14 cellular contexts compared by ENCODE assay signal in genomic region chr3:52502808-52503350, GRCh38. TPM values are rescaled to one million over a fixed set of nuclear protein-coding genes. Genes with fewer than 3 reads are reported as not detected.
DNase-seq lines count a peak whose midpoint lies in the region; ATAC-seq, FAIRE-seq and TF ChIP-seq lines count a peak whose summit lies in the region.
"Had no signal": no experiment of that assay in that cellular context is flagged by ENCODE, and none has a peak within 500 bp of the region (broad histone marks: within the 10 kb centered on the region; RNA-seq: fewer than 3 reads in every experiment).

No MANE protein-coding gene starts in this region.

- H3K9me2 ChIP-seq in hepatocyte (replicated peaks; ENCODE audit: insufficient read depth), result no peaks in the 10 kb centered on the region

- no peak overlapping the region for H4K91ac ChIP-seq in IMR-90 (ENCODE audit: insufficient read depth, low read depth, low read length)

- H3K9me3 ChIP-seq in HepG2 (ENCODE audit: low read length) (no peaks in the 10 kb centered on the region), right lobe of liver (no peaks in the 10 kb centered on the region), IMR-90 (ENCODE audit: control insufficient read depth, insufficient read depth, low read length) (no peaks in the 10 kb centered on the region), iPS-15b (ENCODE audit: control insufficient read depth, insufficient read depth, low read length) (no peaks in the 10 kb centered on the region), hepatocyte (ENCODE audit: low read depth) (no peaks in the 10 kb centered on the region)
- H3K9me3 ChIP-seq: Caco-2 had no signal

- 20% methylated on average over 1 of the region's 11 CpGs for WGBS in HepG2 (ENCODE audit: low lambda C conversion rate)
- WGBS in right lobe of liver (ENCODE audit: insufficient coverage, low coverage, low lambda C conversion rate, missing lambda C conversion rate), result no CpG with 5 or more reads among the region's 11 CpGs
- 82% methylated on average over 6 of the region's 11 CpGs; no CpG with 5 or more reads in 1 of the 2 experiments for WGBS in IMR-90 (ENCODE audit: extremely low coverage in 2 of 2, insufficient read length in 1 of 2), 2 experiments
- 92% methylated on average over 11 of the region's 11 CpGs for WGBS in hepatocyte (ENCODE audit: low lambda C conversion rate, missing lambda C conversion rate)

- dilution Hi-C loops in IMR-90 (cut with HindIII; ENCODE audit: low sequenced_read_pairs, unreplicated experiment), result no loop called here

- no peaks in the 10 kb centered on the region for H4K20me1 ChIP-seq in HepG2 (ENCODE audit: insufficient read depth, low read length)
- H4K20me1 ChIP-seq in IMR-90 (ENCODE audit: insufficient read depth, low read length), result no peaks in the 10 kb centered on the region; the same call in 1 of the 2 replicates
- H4K20me1 ChIP-seq in hepatocyte (ENCODE audit: insufficient read depth, poor library complexity, severe bottlenecking), result no peaks in the 10 kb centered on the region

- H3K79me1 ChIP-seq in IMR-90 (ENCODE audit: low read depth in 1 of 2, low read length in 2 of 2), result no peaks in the 10 kb centered on the region

- H3K18ac ChIP-seq in IMR-90 (ENCODE audit: low read depth, low read length), result no peak overlapping the region

- no peak overlapping the region for H2AK5ac ChIP-seq in IMR-90 (ENCODE audit: low read depth, low read length)

- peaks cover 7% of the 10 kb centered on the region; the same call in 1 of the 2 replicates for H3K9me1 ChIP-seq in IMR-90 (ENCODE audit: insufficient read depth, low read length)

- TF ChIP-seq POLR2A in HepG2 (IDR thresholded peaks at IDR 0.05; ENCODE audit: insufficient read depth in 1 of 2, low read depth in 2 of 2, low read length in 2 of 2), result no peak
- no peak for TF ChIP-seq POLR2A in right lobe of liver (IDR thresholded peaks at IDR 0.05)
- TF ChIP-seq POLR2A in IMR-90 (IDR thresholded peaks at IDR 0.05; ENCODE audit: low read depth, low read length), result no peak

- BruUV-seq in HepG2 (replicated peaks; lab: Mats Ljungman, UMichigan), result no TSS peak
- BruUV-seq in IMR-90 (replicated peaks; lab: Mats Ljungman, UMichigan), result no TSS peak

- CTCF ChIA-PET in HepG2 (lab: Yijun Ruan, JAX; ENCODE audit: low intra/inter-chr PET ratio, low total read pairs), result no interaction called here
- CTCF ChIA-PET in IMR-90 (lab: Yijun Ruan, JAX), result no interaction called here

- no peak overlapping the region for H2AK9ac ChIP-seq in IMR-90 (replicated peaks; ENCODE audit: low read depth, low read length, poor library complexity)

- peaks cover 15 to 61% of the 10 kb centered on the region in 2 experiments; a peak in 4 of 5 replicates for H3K27me3 ChIP-seq in HepG2 (ENCODE audit: control insufficient read depth in 1 of 2, insufficient read depth in 2 of 2, low read length in 2 of 2)
- no peaks in the 10 kb centered on the region for H3K27me3 ChIP-seq in right lobe of liver
- H3K27me3 ChIP-seq in IMR-90 (ENCODE audit: control insufficient read depth, insufficient read depth, low read length), result no peaks in the 10 kb centered on the region; the same call in 1 of the 2 replicates
- no peaks in the 10 kb centered on the region for H3K27me3 ChIP-seq in iPS-15b (ENCODE audit: control insufficient read depth, insufficient read depth, low read length)
- H3K27me3 ChIP-seq in hepatocyte, result no peaks in the 10 kb centered on the region
- H3K27me3 ChIP-seq in H7 (ENCODE audit: control insufficient read depth, insufficient read depth, low read length), result no peaks in the 10 kb centered on the region

- in situ Hi-C loops in HepG2 (cut with HindIII; ENCODE audit: extremely low pct_ligation_motif_present, low pct_unique_long_range_greater_than_20kb), result no loop called here
- in situ Hi-C loops in IMR-90 (cut with MboI; ENCODE audit: low sequenced_read_pairs), result no loop called here

- no peak overlapping the region for H3K9ac ChIP-seq in HepG2 (ENCODE audit: insufficient read depth, low read depth, low read length)
- no peak overlapping the region for H3K9ac ChIP-seq in IMR-90 (ENCODE audit: low read depth, low read length)
- peak overlapping the region; percentile 8 for H3K9ac ChIP-seq in iPS-15b (ENCODE audit: low read depth, low read length)

- no peak overlapping the region for H2BK20ac ChIP-seq in IMR-90 (ENCODE audit: low read depth, low read length)

- H3K4me3 ChIP-seq in HepG2 (replicated peaks in 1 of 3; ENCODE audit: insufficient read depth in 1 of 3, low read depth in 2 of 3, low read length in 3 of 3), result no peak overlapping the region
- no peak overlapping the region for H3K4me3 ChIP-seq in right lobe of liver
- no peak overlapping the region for H3K4me3 ChIP-seq in IMR-90 (ENCODE audit: insufficient read depth, low read depth, low read length)
- no peak overlapping the region for H3K4me3 ChIP-seq in iPS-15b (ENCODE audit: low read depth, low read length)
- H3K4me3 ChIP-seq in hepatocyte, result no peak overlapping the region
- H3K4me3 ChIP-seq in H7 (ENCODE audit: insufficient read depth, low read depth, low read length), result no peak overlapping the region

- intact Hi-C loops in HepG2 (cut with micrococcal nuclease; ENCODE audit: unreplicated experiment), result no loop called here
- intact Hi-C loops in right lobe of liver (cut with DNase I), result no loop called here
- intact Hi-C loops in IMR-90 (cut with micrococcal nuclease), result no loop called here

- H4K8ac ChIP-seq in IMR-90 (ENCODE audit: low read depth in 2 of 2, low read length in 2 of 2), result no peak overlapping the region

- H3K4me2 ChIP-seq in HepG2 (ENCODE audit: low read depth, low read length) (no peak overlapping the region), IMR-90 (ENCODE audit: low read depth, low read length) (no peak overlapping the region), hepatocyte (no peak overlapping the region)

- no peak overlapping the region for H3K56ac ChIP-seq in IMR-90 (ENCODE audit: extremely low read depth, insufficient read depth, low read length)

- FAIRE-seq in HepG2 (lab: Jason Lieb, UNC), result no peak
- FAIRE-seq: D721Med, G401.6, GM12891 had no signal

- TF ChIP-seq CTCF in HepG2 (CRISPR knock-in tag; IDR thresholded peaks at IDR 0.05) (no peak), right lobe of liver (IDR thresholded peaks at IDR 0.05) (no peak), IMR-90 (conservative IDR thresholded peaks at IDR 0.05; ENCODE audit: low read depth, low read length) (no peak), hepatocyte (IDR thresholded peaks at IDR 0.05; ENCODE audit: poor library complexity) (no peak)

- H3K79me2 ChIP-seq in HepG2 (ENCODE audit: insufficient read depth, low read length) (no peaks in the 10 kb centered on the region), hepatocyte (no peaks in the 10 kb centered on the region)

- no peak overlapping the region for H4K5ac ChIP-seq in IMR-90 (ENCODE audit: low read depth, low read length)

- no peak for DNase-seq in HepG2 (ENCODE audit: low spot score)
- no peak for DNase-seq in right lobe of liver
- no peak for DNase-seq in IMR-90
- DNase-seq in hepatocyte (ENCODE audit: low spot score), result no peak
- DNase-seq in H7, result no peak
- DNase-seq: Caco-2; CD4-positive, alpha-beta T cell; GOT3; H9 had no signal

- no peak overlapping the region for H2BK5ac ChIP-seq in IMR-90 (ENCODE audit: low read depth, low read length, poor library complexity, severe bottlenecking)

- H2BK120ac ChIP-seq in IMR-90 (ENCODE audit: low read depth, low read length), result no peak overlapping the region

- H3K27ac ChIP-seq in HepG2 (ENCODE audit: extremely low read length, insufficient read depth, low read length), result no peak overlapping the region
- H3K27ac ChIP-seq in right lobe of liver, result no peak overlapping the region
- H3K27ac ChIP-seq in IMR-90 (ENCODE audit: insufficient read depth, low read length), result no peak overlapping the region
- H3K27ac ChIP-seq in hepatocyte, result no peak overlapping the region
- H3K27ac ChIP-seq: C4-2B had no signal

- ATAC-seq in HepG2, result peak; percentile 8; the same call in 2 of the 3 replicates
- ATAC-seq in right lobe of liver, result no peak
- ATAC-seq in IMR-90 (ENCODE audit: low read depth), result no peak

- H3K4ac ChIP-seq in IMR-90 (ENCODE audit: low read depth, low read length), result no peak overlapping the region

- POLR2A ChIA-PET in HepG2 (lab: Yijun Ruan, JAX), result no interaction called here
- POLR2A ChIA-PET in IMR-90 (lab: Charles Lee; ENCODE audit: unreplicated experiment), result no interaction called here

- H3K14ac ChIP-seq in IMR-90 (replicated peaks; ENCODE audit: low read depth, low read length), result no peak overlapping the region

- peaks cover 19% of the 10 kb centered on the region for H3K4me1 ChIP-seq in HepG2 (ENCODE audit: insufficient read depth, low read length)
- no peaks in the 10 kb centered on the region for H3K4me1 ChIP-seq in right lobe of liver
- peaks cover 6% of the 10 kb centered on the region; the same call in 1 of the 2 replicates for H3K4me1 ChIP-seq in IMR-90 (ENCODE audit: control insufficient read depth, insufficient read depth, low read length)
- no peaks in the 10 kb centered on the region for H3K4me1 ChIP-seq in iPS-15b (ENCODE audit: control insufficient read depth, insufficient read depth, low read length)
- H3K4me1 ChIP-seq in hepatocyte (ENCODE audit: insufficient read depth), result peaks cover 9% of the 10 kb centered on the region
- H3K4me1 ChIP-seq: Caco-2 had no signal

- TF ChIP-seq EP300 in HepG2 (IDR thresholded peaks at IDR 0.05; ENCODE audit: low read depth in 2 of 2, low read length in 2 of 2) (no peak), HepG2 (CRISPR knock-in tag; IDR thresholded peaks at IDR 0.05; ENCODE audit: borderline replicate concordance) (no peak)

- TF ChIP-seq RAD21 in HepG2 (CRISPR knock-in tag; IDR thresholded peaks at IDR 0.05), result no peak
- TF ChIP-seq RAD21 in IMR-90 (IDR thresholded peaks at IDR 0.05; ENCODE audit: low read length), result no peak

- H2AFZ ChIP-seq in HepG2 (ENCODE audit: low read length) (no peak overlapping the region), IMR-90 (replicated peaks; ENCODE audit: low read length, poor library complexity) (peak overlapping the region; percentile 32), hepatocyte (no peak overlapping the region)

- no peak overlapping the region for H3K23ac ChIP-seq in IMR-90 (ENCODE audit: low read depth, low read length)

- H2BK15ac ChIP-seq in IMR-90 (ENCODE audit: low read depth, low read length), result no peak overlapping the region

- H3K36me3 ChIP-seq in HepG2 (replicated peaks in 1 of 2; ENCODE audit: control insufficient read depth in 1 of 2, insufficient read depth in 2 of 2, low read length in 2 of 2) (no peaks in the 10 kb centered on the region), right lobe of liver (peaks cover 0 to 5% (median 0%) of the 10 kb centered on the region in 4 donors), IMR-90 (ENCODE audit: control insufficient read depth, insufficient read depth, low read length) (no peaks in the 10 kb centered on the region), iPS-15b (ENCODE audit: control insufficient read depth, insufficient read depth, low read length) (no peaks in the 10 kb centered on the region), hepatocyte (replicated peaks; ENCODE audit: insufficient read depth, low read depth) (no peaks in the 10 kb centered on the region), H7 (replicated peaks; ENCODE audit: control insufficient read depth, insufficient read depth, low read length) (no peaks in the 10 kb centered on the region)

RNA-seq across cellular contexts. Expression of gene STAB1, which starts 7.7 kb away (rescaled TPM):
- total RNA-seq in HepG2 (2016; rRNA removed; fragmentation: Illumina TruSeq; extraction: Trizol), result 0.09 and 0.28 TPM in 2 replicates
- total RNA-seq in HepG2 (2016; cell fraction: cytosol; rRNA removed; fragmentation: Illumina TruSeq; extraction: Trizol; ENCODE audit: low read depth), result not detected in 2 replicates
- total RNA-seq in HepG2 (2016; cell fraction: insoluble cytoplasmic fraction; rRNA removed; fragmentation: Illumina TruSeq; extraction: Trizol), result 0.11 and 0.18 TPM in 2 replicates
- total RNA-seq in HepG2 (2016; cell fraction: membrane; rRNA removed; fragmentation: Illumina TruSeq; extraction: Trizol), result 0.31 TPM in 1 of 2 replicates, not detected in the other
- total RNA-seq in HepG2 (2016; cell fraction: nucleus; rRNA removed; fragmentation: Illumina TruSeq; extraction: Trizol), result 0.13 and 0.16 TPM in 2 replicates
- polyA plus RNA-seq in HepG2 (2011; rRNA removed), result 0.34 and 0.59 TPM in 2 replicates
- polyA plus RNA-seq in HepG2 (2011; cell fraction: cytosol; rRNA removed), result 0.13 and 0.16 TPM in 2 replicates
- 4.1 and 4.3 TPM in 2 replicates for polyA plus RNA-seq in HepG2 (2011; cell fraction: nucleus; rRNA removed)
- 0.23 and 0.24 TPM in 2 replicates for polyA plus RNA-seq in HepG2 (2012)
- 0.02 and 0.14 TPM in 2 replicates for polyA plus RNA-seq in HepG2 (2016; cell fraction: cytosol; fragmentation: Illumina TruSeq; extraction: Trizol; ENCODE audit: low read depth)
- 0.10 TPM in 1 of 2 replicates, not detected in the other for polyA plus RNA-seq in HepG2 (2016; cell fraction: insoluble cytoplasmic fraction; fragmentation: Illumina TruSeq; extraction: Trizol; ENCODE audit: low read depth)
- not detected in 2 replicates for polyA plus RNA-seq in HepG2 (2016; cell fraction: membrane; fragmentation: Illumina TruSeq; extraction: Trizol; ENCODE audit: low read depth)
- polyA plus RNA-seq in HepG2 (2016; cell fraction: nucleus; fragmentation: Illumina TruSeq; extraction: Trizol; ENCODE audit: insufficient read depth, low read depth), result 0.30 TPM in 1 of 2 replicates, not detected in the other
- polyA minus RNA-seq in HepG2 (2011; rRNA and poly(A)+ RNA removed; ENCODE audit: low replicate concordance), result 0.26 and 1.0 TPM in 2 replicates
- polyA minus RNA-seq in HepG2 (2011; cell fraction: cytosol; rRNA and poly(A)+ RNA removed), result 0.30 TPM in 1 of 2 replicates, not detected in the other
- polyA minus RNA-seq in HepG2 (2011; cell fraction: nucleus; rRNA and poly(A)+ RNA removed), result 0.50 and 0.90 TPM in 2 replicates
- 100 to 1,000 TPM in 3 of 6 experiments, 10 to 100 TPM in 3; 60.7 to 268 (median 92.5) TPM for total RNA-seq in right lobe of liver
- not detected in 2 replicates for total RNA-seq in IMR-90 (2012; rRNA removed)
- polyA plus RNA-seq in IMR-90 (2012; rRNA removed), result 0.04 TPM in 1 of 2 replicates, not detected in the other
- 0.04 TPM in 1 of 2 replicates, not detected in the other for polyA plus RNA-seq in IMR-90 (2012; cell fraction: cytosol; rRNA removed)
- polyA plus RNA-seq in IMR-90 (2012; cell fraction: nucleus; rRNA removed; ENCODE audit: low replicate concordance), result 0.24 and 0.60 TPM in 2 replicates
- total RNA-seq in hepatocyte, result 4.0 and 4.6 TPM in 2 replicates
- polyA plus RNA-seq in hepatocyte, result 3.0 and 4.0 TPM in 2 replicates
- 0.52 and 1.3 TPM in 2 replicates for total RNA-seq in H7 (2014; rRNA removed; shearing (Covaris generic))

RNA-seq across cellular contexts. Expression of gene NT5DC2, which starts 30.8 kb away (rescaled TPM):
- total RNA-seq in HepG2 (2016; rRNA removed; fragmentation: Illumina TruSeq; extraction: Trizol) (105 and 131 TPM in 2 replicates), right lobe of liver (10 to 100 TPM in 1 of 6 experiments, 1 to 10 TPM in 5; 1.1 to 12.5 (median 3.9) TPM), IMR-90 (2012; rRNA removed) (161 and 173 TPM in 2 replicates), hepatocyte (167 and 172 TPM in 2 replicates)
- 335 and 351 TPM in 2 replicates for total RNA-seq in HepG2 (2016; cell fraction: cytosol; rRNA removed; fragmentation: Illumina TruSeq; extraction: Trizol; ENCODE audit: low read depth)
- 92.9 and 127 TPM in 2 replicates for total RNA-seq in HepG2 (2016; cell fraction: insoluble cytoplasmic fraction; rRNA removed; fragmentation: Illumina TruSeq; extraction: Trizol)
- total RNA-seq in HepG2 (2016; cell fraction: membrane; rRNA removed; fragmentation: Illumina TruSeq; extraction: Trizol), result 398 and 413 TPM in 2 replicates
- total RNA-seq in HepG2 (2016; cell fraction: nucleus; rRNA removed; fragmentation: Illumina TruSeq; extraction: Trizol), result 102 and 116 TPM in 2 replicates
- polyA plus RNA-seq in HepG2 (2011; rRNA removed) (217 and 240 TPM in 2 replicates), IMR-90 (2012; rRNA removed) (200 and 228 TPM in 2 replicates), hepatocyte (166 and 177 TPM in 2 replicates)
- polyA plus RNA-seq in HepG2 (2011; cell fraction: cytosol; rRNA removed), result 148 and 220 TPM in 2 replicates
- polyA plus RNA-seq in HepG2 (2011; cell fraction: nucleus; rRNA removed), result 493 and 549 TPM in 2 replicates
- 109 and 144 TPM in 2 replicates for polyA plus RNA-seq in HepG2 (2012)
- polyA plus RNA-seq in HepG2 (2016; cell fraction: cytosol; fragmentation: Illumina TruSeq; extraction: Trizol; ENCODE audit: low read depth), result 760 and 829 TPM in 2 replicates
- 161 and 192 TPM in 2 replicates for polyA plus RNA-seq in HepG2 (2016; cell fraction: insoluble cytoplasmic fraction; fragmentation: Illumina TruSeq; extraction: Trizol; ENCODE audit: low read depth)
- 646 and 710 TPM in 2 replicates for polyA plus RNA-seq in HepG2 (2016; cell fraction: membrane; fragmentation: Illumina TruSeq; extraction: Trizol; ENCODE audit: low read depth)
- polyA plus RNA-seq in HepG2 (2016; cell fraction: nucleus; fragmentation: Illumina TruSeq; extraction: Trizol; ENCODE audit: insufficient read depth, low read depth), result 319 and 344 TPM in 2 replicates
- 166 and 240 TPM in 2 replicates for polyA minus RNA-seq in HepG2 (2011; rRNA and poly(A)+ RNA removed; ENCODE audit: low replicate concordance)
- polyA minus RNA-seq in HepG2 (2011; cell fraction: cytosol; rRNA and poly(A)+ RNA removed), result 60.3 and 89.1 TPM in 2 replicates
- polyA minus RNA-seq in HepG2 (2011; cell fraction: nucleus; rRNA and poly(A)+ RNA removed), result 74.0 and 75.3 TPM in 2 replicates
- 168 and 316 TPM in 2 replicates for polyA plus RNA-seq in IMR-90 (2012; cell fraction: cytosol; rRNA removed)
- polyA plus RNA-seq in IMR-90 (2012; cell fraction: nucleus; rRNA removed; ENCODE audit: low replicate concordance), result 247 and 500 TPM in 2 replicates
- 302 and 311 TPM in 2 replicates for total RNA-seq in H7 (2014; rRNA removed; shearing (Covaris generic))

RNA-seq across cellular contexts. Expression of gene UQCC5, which starts 33.5 kb away (rescaled TPM):
- total RNA-seq in HepG2 (2016; rRNA removed; fragmentation: Illumina TruSeq; extraction: Trizol) (29.5 and 33.7 TPM in 2 replicates), right lobe of liver (1 to 10 TPM in 5 of 6 experiments, under 1 TPM in 1; 0.81 to 8.3 (median 4.3) TPM), IMR-90 (2012; rRNA removed) (1.1 and 1.4 TPM in 2 replicates), hepatocyte (0.12 and 0.83 TPM in 2 replicates)
- total RNA-seq in HepG2 (2016; cell fraction: cytosol; rRNA removed; fragmentation: Illumina TruSeq; extraction: Trizol; ENCODE audit: low read depth), result 45.8 and 54.6 TPM in 2 replicates
- 26.7 and 30.2 TPM in 2 replicates for total RNA-seq in HepG2 (2016; cell fraction: insoluble cytoplasmic fraction; rRNA removed; fragmentation: Illumina TruSeq; extraction: Trizol)
- 28.0 and 35.7 TPM in 2 replicates for total RNA-seq in HepG2 (2016; cell fraction: membrane; rRNA removed; fragmentation: Illumina TruSeq; extraction: Trizol)
- 13.6 and 19.8 TPM in 2 replicates for total RNA-seq in HepG2 (2016; cell fraction: nucleus; rRNA removed; fragmentation: Illumina TruSeq; extraction: Trizol)
- polyA plus RNA-seq in HepG2 (2011; rRNA removed) (15.4 and 15.7 TPM in 2 replicates), IMR-90 (2012; rRNA removed) (14.4 and 16.9 TPM in 2 replicates), hepatocyte (51.7 and 59.4 TPM in 2 replicates)
- 16.5 and 17.9 TPM in 2 replicates for polyA plus RNA-seq in HepG2 (2011; cell fraction: cytosol; rRNA removed)
- 23.9 and 45.2 TPM in 2 replicates for polyA plus RNA-seq in HepG2 (2011; cell fraction: nucleus; rRNA removed)
- polyA plus RNA-seq in HepG2 (2012), result 7.0 and 36.2 TPM in 2 replicates
- 58.7 and 84.5 TPM in 2 replicates for polyA plus RNA-seq in HepG2 (2016; cell fraction: cytosol; fragmentation: Illumina TruSeq; extraction: Trizol; ENCODE audit: low read depth)
- polyA plus RNA-seq in HepG2 (2016; cell fraction: insoluble cytoplasmic fraction; fragmentation: Illumina TruSeq; extraction: Trizol; ENCODE audit: low read depth), result 49.0 and 49.7 TPM in 2 replicates
- polyA plus RNA-seq in HepG2 (2016; cell fraction: membrane; fragmentation: Illumina TruSeq; extraction: Trizol; ENCODE audit: low read depth), result 35.2 and 53.6 TPM in 2 replicates
- 38.0 and 44.8 TPM in 2 replicates for polyA plus RNA-seq in HepG2 (2016; cell fraction: nucleus; fragmentation: Illumina TruSeq; extraction: Trizol; ENCODE audit: insufficient read depth, low read depth)
- 9.6 and 17.6 TPM in 2 replicates for polyA minus RNA-seq in HepG2 (2011; rRNA and poly(A)+ RNA removed; ENCODE audit: low replicate concordance)
- polyA minus RNA-seq in HepG2 (2011; cell fraction: cytosol; rRNA and poly(A)+ RNA removed), result 5.4 and 10.7 TPM in 2 replicates
- 13.0 and 14.4 TPM in 2 replicates for polyA minus RNA-seq in HepG2 (2011; cell fraction: nucleus; rRNA and poly(A)+ RNA removed)
- 1.5 and 2.6 TPM in 2 replicates for polyA plus RNA-seq in IMR-90 (2012; cell fraction: cytosol; rRNA removed)
- 0.62 and 26.4 TPM in 2 replicates for polyA plus RNA-seq in IMR-90 (2012; cell fraction: nucleus; rRNA removed; ENCODE audit: low replicate concordance)
- 17.0 and 21.5 TPM in 2 replicates for total RNA-seq in H7 (2014; rRNA removed; shearing (Covaris generic))

RNA-seq across cellular contexts. Expression of gene NISCH, which starts 47.5 kb away (rescaled TPM):
- total RNA-seq in HepG2 (2016; rRNA removed; fragmentation: Illumina TruSeq; extraction: Trizol), result 15.3 and 27.0 TPM in 2 replicates
- total RNA-seq in HepG2 (2016; cell fraction: cytosol; rRNA removed; fragmentation: Illumina TruSeq; extraction: Trizol; ENCODE audit: low read depth), result 10.8 and 11.5 TPM in 2 replicates
- total RNA-seq in HepG2 (2016; cell fraction: insoluble cytoplasmic fraction; rRNA removed; fragmentation: Illumina TruSeq; extraction: Trizol), result 10.9 and 25.7 TPM in 2 replicates
- 11.3 and 12.4 TPM in 2 replicates for total RNA-seq in HepG2 (2016; cell fraction: membrane; rRNA removed; fragmentation: Illumina TruSeq; extraction: Trizol)
- total RNA-seq in HepG2 (2016; cell fraction: nucleus; rRNA removed; fragmentation: Illumina TruSeq; extraction: Trizol), result 36.6 and 40.4 TPM in 2 replicates
- polyA plus RNA-seq in HepG2 (2011; rRNA removed), result 47.6 and 63.0 TPM in 2 replicates
- 17.8 and 20.4 TPM in 2 replicates for polyA plus RNA-seq in HepG2 (2011; cell fraction: cytosol; rRNA removed)
- polyA plus RNA-seq in HepG2 (2011; cell fraction: nucleus; rRNA removed), result 441 and 512 TPM in 2 replicates
- polyA plus RNA-seq in HepG2 (2012), result 31.6 and 39.4 TPM in 2 replicates
- 3.2 and 3.7 TPM in 2 replicates for polyA plus RNA-seq in HepG2 (2016; cell fraction: cytosol; fragmentation: Illumina TruSeq; extraction: Trizol; ENCODE audit: low read depth)
- polyA plus RNA-seq in HepG2 (2016; cell fraction: insoluble cytoplasmic fraction; fragmentation: Illumina TruSeq; extraction: Trizol; ENCODE audit: low read depth), result 9.4 and 12.9 TPM in 2 replicates
- polyA plus RNA-seq in HepG2 (2016; cell fraction: membrane; fragmentation: Illumina TruSeq; extraction: Trizol; ENCODE audit: low read depth), result 6.4 and 6.7 TPM in 2 replicates
- polyA plus RNA-seq in HepG2 (2016; cell fraction: nucleus; fragmentation: Illumina TruSeq; extraction: Trizol; ENCODE audit: insufficient read depth, low read depth), result 96.6 and 101 TPM in 2 replicates
- polyA minus RNA-seq in HepG2 (2011; rRNA and poly(A)+ RNA removed; ENCODE audit: low replicate concordance), result 50.0 and 58.0 TPM in 2 replicates
- 15.2 and 15.4 TPM in 2 replicates for polyA minus RNA-seq in HepG2 (2011; cell fraction: cytosol; rRNA and poly(A)+ RNA removed)
- polyA minus RNA-seq in HepG2 (2011; cell fraction: nucleus; rRNA and poly(A)+ RNA removed), result 97.0 and 102 TPM in 2 replicates
- 10 to 100 TPM; 19.7 to 51.9 (median 30.6) TPM for total RNA-seq in right lobe of liver
- 34.2 and 36.9 TPM in 2 replicates for total RNA-seq in IMR-90 (2012; rRNA removed)
- 86.0 and 92.2 TPM in 2 replicates for polyA plus RNA-seq in IMR-90 (2012; rRNA removed)
- 37.7 and 53.7 TPM in 2 replicates for polyA plus RNA-seq in IMR-90 (2012; cell fraction: cytosol; rRNA removed)
- polyA plus RNA-seq in IMR-90 (2012; cell fraction: nucleus; rRNA removed; ENCODE audit: low replicate concordance), result 524 and 765 TPM in 2 replicates
- 52.1 and 74.5 TPM in 2 replicates for total RNA-seq in hepatocyte
- polyA plus RNA-seq in hepatocyte, result 58.9 and 66.3 TPM in 2 replicates
- 51.1 and 70.7 TPM in 2 replicates for total RNA-seq in H7 (2014; rRNA removed; shearing (Covaris generic))

RNA-seq across cellular contexts. Expression of gene TNNC1, which starts 49.0 kb away (rescaled TPM):
- total RNA-seq in HepG2 (2016; rRNA removed; fragmentation: Illumina TruSeq; extraction: Trizol), result 11.8 and 18.7 TPM in 2 replicates
- 4.4 and 4.6 TPM in 2 replicates for total RNA-seq in HepG2 (2016; cell fraction: cytosol; rRNA removed; fragmentation: Illumina TruSeq; extraction: Trizol; ENCODE audit: low read depth)
- total RNA-seq in HepG2 (2016; cell fraction: insoluble cytoplasmic fraction; rRNA removed; fragmentation: Illumina TruSeq; extraction: Trizol), result 13.2 and 20.1 TPM in 2 replicates
- 2.5 and 5.3 TPM in 2 replicates for total RNA-seq in HepG2 (2016; cell fraction: membrane; rRNA removed; fragmentation: Illumina TruSeq; extraction: Trizol)
- total RNA-seq in HepG2 (2016; cell fraction: nucleus; rRNA removed; fragmentation: Illumina TruSeq; extraction: Trizol), result 5.4 and 5.7 TPM in 2 replicates
- polyA plus RNA-seq in HepG2 (2011; rRNA removed), result 36.4 and 39.5 TPM in 2 replicates
- 53.0 and 54.8 TPM in 2 replicates for polyA plus RNA-seq in HepG2 (2011; cell fraction: cytosol; rRNA removed)
- 14.3 and 16.8 TPM in 2 replicates for polyA plus RNA-seq in HepG2 (2011; cell fraction: nucleus; rRNA removed)
- polyA plus RNA-seq in HepG2 (2012), result 10.9 and 12.3 TPM in 2 replicates
- polyA plus RNA-seq in HepG2 (2016; cell fraction: cytosol; fragmentation: Illumina TruSeq; extraction: Trizol; ENCODE audit: low read depth), result 3.3 and 4.0 TPM in 2 replicates
- 17.1 and 18.1 TPM in 2 replicates for polyA plus RNA-seq in HepG2 (2016; cell fraction: insoluble cytoplasmic fraction; fragmentation: Illumina TruSeq; extraction: Trizol; ENCODE audit: low read depth)
- polyA plus RNA-seq in HepG2 (2016; cell fraction: membrane; fragmentation: Illumina TruSeq; extraction: Trizol; ENCODE audit: low read depth), result 2.7 and 3.3 TPM in 2 replicates
- polyA plus RNA-seq in HepG2 (2016; cell fraction: nucleus; fragmentation: Illumina TruSeq; extraction: Trizol; ENCODE audit: insufficient read depth, low read depth), result 6.6 and 10.5 TPM in 2 replicates
- polyA minus RNA-seq in HepG2 (2011; rRNA and poly(A)+ RNA removed; ENCODE audit: low replicate concordance), result 7.0 and 8.2 TPM in 2 replicates
- polyA minus RNA-seq in HepG2 (2011; cell fraction: cytosol; rRNA and poly(A)+ RNA removed), result 4.5 and 5.4 TPM in 2 replicates
- 4.5 and 4.6 TPM in 2 replicates for polyA minus RNA-seq in HepG2 (2011; cell fraction: nucleus; rRNA and poly(A)+ RNA removed)
- total RNA-seq in right lobe of liver, result 10 to 100 TPM in 1 of 6 experiments, 1 to 10 TPM in 3, under 1 TPM in 2; 0.55 to 12.2 (median 1.3) TPM
- 1.1 and 1.3 TPM in 2 replicates for total RNA-seq in IMR-90 (2012; rRNA removed)
- 4.0 and 4.6 TPM in 2 replicates for polyA plus RNA-seq in IMR-90 (2012; rRNA removed)
- polyA plus RNA-seq in IMR-90 (2012; cell fraction: cytosol; rRNA removed), result 1.8 and 2.3 TPM in 2 replicates
- polyA plus RNA-seq in IMR-90 (2012; cell fraction: nucleus; rRNA removed; ENCODE audit: low replicate concordance), result 3.4 and 6.2 TPM in 2 replicates
- 15.0 and 16.1 TPM in 2 replicates for total RNA-seq in hepatocyte
- 9.7 and 19.8 TPM in 2 replicates for polyA plus RNA-seq in hepatocyte
- total RNA-seq in H7 (2014; rRNA removed; shearing (Covaris generic)), result 4.2 and 7.2 TPM in 2 replicates

Comparison
In these comparisons a context has a peak if more than half of its experiments do, and no peak if none do; other contexts are left out.
1. RNA of gene STAB1, which starts 7.7 kb away (total RNA-seq): 60.7 to 268 TPM in right lobe of liver; 4.0 to 4.6 TPM in hepatocyte, 0.52 to 1.3 TPM in H7, 0.09 to 0.31 TPM in HepG2 and not detected in IMR-90; every median in the first group is over 10 times any median in the second.
2. RNA of gene NT5DC2, which starts 30.8 kb away (total RNA-seq): 302 to 311 TPM in H7, 167 to 172 TPM in hepatocyte, 161 to 173 TPM in IMR-90 and 92.9 to 413 TPM in HepG2; 1.1 to 12.5 TPM in right lobe of liver; every median in the first group is over 4 times any median in the second.